2 cellular contexts compared by ENCODE assay signal in the genomic region with DNA sequence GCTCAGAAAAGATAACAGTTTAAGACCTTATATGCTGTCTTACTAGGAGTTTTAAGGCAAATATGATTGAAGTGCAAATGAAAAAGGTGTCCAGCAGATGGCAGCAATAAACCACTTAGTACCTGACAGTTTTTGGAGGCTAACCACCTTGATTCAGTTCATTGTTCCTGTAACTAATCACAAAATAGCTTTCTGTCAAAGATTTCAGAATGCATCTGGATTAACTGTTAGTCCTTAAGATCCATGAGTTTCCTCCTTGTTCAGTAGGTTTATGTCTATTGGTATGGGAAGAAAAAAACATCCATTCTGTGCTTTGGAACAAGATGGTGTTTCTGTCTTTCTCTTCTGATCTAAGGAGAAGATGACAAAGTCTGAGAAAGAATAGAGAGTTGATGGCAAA.
TF ChIP-seq lines count a peak whose summit lies in the region.

No MANE protein-coding gene starts in this region.

TF ChIP-seq in endothelial cell of umbilical vein, 7 proteins besides CTCF, POLR2A, EP300 and RAD21 (continued from another document):
- no peak for TF ChIP-seq FOS (IDR thresholded peaks at IDR 0.05; ENCODE audit: borderline replicate concordance, insufficient read depth, low read length)

TF ChIP-seq in neural cell, 6 proteins besides CTCF, POLR2A, EP300 and RAD21 (continued from another document):
- TF ChIP-seq, protein P1, sequence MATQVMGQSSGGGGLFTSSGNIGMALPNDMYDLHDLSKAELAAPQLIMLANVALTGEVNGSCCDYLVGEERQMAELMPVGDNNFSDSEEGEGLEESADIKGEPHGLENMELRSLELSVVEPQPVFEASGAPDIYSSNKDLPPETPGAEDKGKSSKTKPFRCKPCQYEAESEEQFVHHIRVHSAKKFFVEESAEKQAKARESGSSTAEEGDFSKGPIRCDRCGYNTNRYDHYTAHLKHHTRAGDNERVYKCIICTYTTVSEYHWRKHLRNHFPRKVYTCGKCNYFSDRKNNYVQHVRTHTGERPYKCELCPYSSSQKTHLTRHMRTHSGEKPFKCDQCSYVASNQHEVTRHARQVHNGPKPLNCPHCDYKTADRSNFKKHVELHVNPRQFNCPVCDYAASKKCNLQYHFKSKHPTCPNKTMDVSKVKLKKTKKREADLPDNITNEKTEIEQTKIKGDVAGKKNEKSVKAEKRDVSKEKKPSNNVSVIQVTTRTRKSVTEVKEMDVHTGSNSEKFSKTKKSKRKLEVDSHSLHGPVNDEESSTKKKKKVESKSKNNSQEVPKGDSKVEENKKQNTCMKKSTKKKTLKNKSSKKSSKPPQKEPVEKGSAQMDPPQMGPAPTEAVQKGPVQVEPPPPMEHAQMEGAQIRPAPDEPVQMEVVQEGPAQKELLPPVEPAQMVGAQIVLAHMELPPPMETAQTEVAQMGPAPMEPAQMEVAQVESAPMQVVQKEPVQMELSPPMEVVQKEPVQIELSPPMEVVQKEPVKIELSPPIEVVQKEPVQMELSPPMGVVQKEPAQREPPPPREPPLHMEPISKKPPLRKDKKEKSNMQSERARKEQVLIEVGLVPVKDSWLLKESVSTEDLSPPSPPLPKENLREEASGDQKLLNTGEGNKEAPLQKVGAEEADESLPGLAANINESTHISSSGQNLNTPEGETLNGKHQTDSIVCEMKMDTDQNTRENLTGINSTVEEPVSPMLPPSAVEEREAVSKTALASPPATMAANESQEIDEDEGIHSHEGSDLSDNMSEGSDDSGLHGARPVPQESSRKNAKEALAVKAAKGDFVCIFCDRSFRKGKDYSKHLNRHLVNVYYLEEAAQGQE (IDR thresholded peaks at IDR 0.05; ENCODE audit: borderline replicate concordance) = no peak
- TF ChIP-seq MXI1 (conservative IDR thresholded peaks at IDR 0.05; ENCODE audit: poor library complexity, severe bottlenecking) = no peak
